7 cellular contexts compared by ENCODE assay signal in the genomic region with DNA sequence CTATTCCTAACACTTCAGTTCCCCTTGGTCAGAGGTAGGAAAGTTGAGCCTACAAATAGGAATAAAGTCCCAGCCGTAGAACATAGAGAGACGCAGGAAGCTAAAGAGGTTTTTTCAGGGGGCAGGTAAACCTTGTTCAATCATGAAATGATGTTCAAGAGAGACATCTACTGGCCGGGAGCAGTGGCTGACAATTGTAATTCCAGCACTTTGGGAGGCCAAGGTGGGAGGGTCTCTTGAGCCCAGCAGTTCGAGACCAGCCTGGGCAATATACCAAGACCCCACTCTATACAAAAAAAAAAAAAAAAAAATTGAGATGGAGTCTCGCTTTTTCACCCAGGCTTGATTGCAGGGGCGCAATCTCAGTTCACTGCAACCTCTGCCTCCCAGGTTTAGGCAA.
DNase-seq lines count a peak whose midpoint lies in the region; ATAC-seq lines count a peak whose summit lies in the region.

No MANE protein-coding gene starts in this region.

- no peaks in the 10 kb centered on the region for H3K36me3 ChIP-seq in NT2/D1 (ENCODE audit: insufficient read depth, insufficient read length, low read length)

- ATAC-seq in GM18498 (IDR thresholded peaks at IDR 0.05; ENCODE audit: unreplicated experiment) (peak; percentile 67), sciatic nerve (peak; percentile 40)
- ATAC-seq in stimulated activated naive CD8-positive, alpha-beta T cell treated with anti-CD3 and anti-CD28 coated beads, Interleukin-15, Interleukin-2, amounts not matched to agents 100 U/mL and 50 U/mL, for 24 hours = no peak

- no peaks in the 10 kb centered on the region for H3K27me3 ChIP-seq in NT2/D1 (ENCODE audit: insufficient read depth, insufficient read length)

- DNase-seq in HK-2 (ENCODE audit: unreplicated experiment) (peak; percentile 20), NT2/D1 (ENCODE audit: low read depth, low spot score) (peak; percentile 48), fibroblast of peridontal ligament (ENCODE audit: extremely low read depth) (peak; percentile 51), sciatic nerve (ENCODE audit: low spot score) (no peak)
- no peak for DNase-seq in stimulated activated naive CD8-positive, alpha-beta T cell treated with anti-CD3 and anti-CD28 coated beads, Interleukin-15, Interleukin-2, amounts not matched to agents 100 U/mL and 50 U/mL, for 24 hours
- no peak for DNase-seq in stimulated activated CD8-positive, alpha-beta memory T cell treated with anti-CD3 and anti-CD28 coated beads, Interleukin-4, amount 100 ng/mL, for 48 hours

- intact Hi-C loops in sciatic nerve (cut with DNase I) = no loop called here

- H3K9me3 ChIP-seq in NT2/D1 (ENCODE audit: insufficient read depth, low read length) = no peaks in the 10 kb centered on the region

- H3K4me3 ChIP-seq in NT2/D1 (ENCODE audit: insufficient read length, low read depth) = no peak overlapping the region

- no peak overlapping the region for H3K9ac ChIP-seq in NT2/D1 (ENCODE audit: insufficient read length, low read depth)

- H3K4me1 ChIP-seq in NT2/D1 (ENCODE audit: insufficient read depth, insufficient read length) = no peaks in the 10 kb centered on the region

Comparison
In these comparisons a context has a peak if more than half of its experiments do, and no peak if none do; other contexts are left out.
1. DNase-seq: peak in HK-2 (single experiment), NT2/D1 (single experiment) and fibroblast of peridontal ligament (single experiment); none in sciatic nerve (single experiment), stimulated activated naive CD8-positive, alpha-beta T cell treated with anti-CD3 and anti-CD28 coated beads, Interleukin-15, Interleukin-2, amounts not matched to agents 100 U/mL and 50 U/mL, for 24 hours (single experiment) and stimulated activated CD8-positive, alpha-beta memory T cell treated with anti-CD3 and anti-CD28 coated beads, Interleukin-4, amount 100 ng/mL, for 48 hours (single experiment).